31 cellular contexts compared by ENCODE assay signal in the genomic region with DNA sequence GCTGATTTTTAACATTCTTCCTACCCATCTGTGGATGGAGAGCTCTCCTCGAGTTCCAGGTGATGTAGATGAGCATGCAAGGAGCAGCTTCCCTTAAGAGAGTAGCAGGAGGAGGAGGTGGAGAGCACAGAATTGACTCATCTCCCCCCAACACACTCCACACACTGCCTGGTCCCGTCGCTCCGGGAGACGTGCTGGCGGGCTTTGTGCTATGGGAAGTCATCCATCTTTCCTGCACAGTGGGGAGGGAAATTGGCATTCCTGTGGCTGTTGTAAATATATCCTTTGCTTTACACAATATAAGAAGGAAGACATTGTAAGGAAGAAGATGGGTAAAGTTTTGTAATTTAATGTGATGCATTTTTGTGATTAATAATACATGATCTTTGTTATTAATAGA.
DNase-seq lines count a peak whose midpoint lies in the region; TF ChIP-seq lines count a peak whose summit lies in the region.
"Had no signal": no experiment of that assay in that cellular context is flagged by ENCODE, and none has a peak within 500 bp of the region (broad histone marks: within the 10 kb centered on the region; RNA-seq: fewer than 3 reads in every experiment).

No MANE protein-coding gene starts in this region.

- H3K9me2 ChIP-seq in SK-N-SH = no peaks in the 10 kb centered on the region

- H3K36me3 ChIP-seq in SK-N-SH (replicated peaks in 1 of 2; ENCODE audit: control insufficient read depth in 1 of 2, insufficient read depth in 2 of 2, low read length in 1 of 2) (no peaks in the 10 kb centered on the region), mammary epithelial cell (ENCODE audit: insufficient read depth, low read length) (no peaks in the 10 kb centered on the region)
- H3K36me3 ChIP-seq: esophagus squamous epithelium, tibial nerve had no signal

- no peaks in the 10 kb centered on the region for H4K20me1 ChIP-seq in SK-N-SH (ENCODE audit: insufficient read depth)
- H4K20me1 ChIP-seq in mammary epithelial cell (ENCODE audit: insufficient read depth, low read length) = no peaks in the 10 kb centered on the region

- no peaks in the 10 kb centered on the region for H3K27me3 Mint-ChIP-seq in nephron (ENCODE audit: low read depth)

- TF ChIP-seq CTCF in nephron (IDR thresholded peaks at IDR 0.05; ENCODE audit: unreplicated experiment in 3 of 3) (no peak), SK-N-SH (IDR thresholded peaks at IDR 0.05) (no peak), mammary epithelial cell (conservative IDR thresholded peaks at IDR 0.05 in 1 of 2, IDR thresholded peaks at IDR 0.05 in 1 of 2; ENCODE audit: extremely low read depth in 1 of 2, insufficient read depth in 1 of 2, low read depth in 1 of 2, low read length in 2 of 2) (no peak)

- H3K27me3 ChIP-seq in SK-N-SH (ENCODE audit: insufficient read depth) (no peaks in the 10 kb centered on the region), mammary epithelial cell (ENCODE audit: insufficient read depth, low read length) (peaks cover 3% of the 10 kb centered on the region)
- H3K27me3 ChIP-seq: tibial nerve had no signal

- peaks cover 8% of the 10 kb centered on the region for H3K9me3 Mint-ChIP-seq in nephron
- H3K9me3 Mint-ChIP-seq: IgD-negative memory B cell; neural crest cell; stimulated activated naive CD8-positive, alpha-beta T cell treated with anti-CD3 and anti-CD28 coated beads, Interleukin-15, Interleukin-2, amounts not matched to agents 100 ng/mL and 50 ng/mL, for 24 hours had no signal

- H3K4me1 Mint-ChIP-seq in nephron = peaks cover 55% of the 10 kb centered on the region
- H3K4me1 Mint-ChIP-seq: B cell, IgD-negative memory B cell had no signal

- POLR2A ChIA-PET in SK-N-SH (lab: Yijun Ruan, JAX) = no interaction called here

- no TSS peak for BruUV-seq in mammary epithelial cell (replicated peaks; lab: Mats Ljungman, UMichigan)

- no peak overlapping the region for H3K4me2 ChIP-seq in SK-N-SH
- H3K4me2 ChIP-seq in mammary epithelial cell (ENCODE audit: insufficient read depth, low read depth, low read length) = no peak overlapping the region
- H3K4me2 ChIP-seq: smooth muscle cell had no signal

- H3K4me3 ChIP-seq in SK-N-SH (ENCODE audit: low read depth in 2 of 2, low read length in 1 of 2) (no peak overlapping the region), mammary epithelial cell (replicated peaks in 1 of 3; ENCODE audit: insufficient read depth in 1 of 3, low read depth in 2 of 3, low read length in 3 of 3) (no peak overlapping the region)
- H3K4me3 ChIP-seq: esophagus squamous epithelium, psoas muscle, smooth muscle cell, tibial nerve had no signal

- DNase-seq in AG20443 (ENCODE audit: low spot score) (peak; percentile 70), HT1080 (ENCODE audit: low read depth) (peak; percentile 60), cerebellum (ENCODE audit: low spot score) (peak; percentile 33), SK-N-SH (no peak), mammary epithelial cell (no peak), SKM-1 (lab: John Stamatoyannopoulos, UW; ENCODE audit: unreplicated experiment) (no peak)
- DNase-seq in activated naive CD4-positive, alpha-beta T cell treated with Interleukin-2 at 50 U/mL for 16 hours = no peak
- DNase-seq: activated CD4-positive, CD25-positive, alpha-beta regulatory T cell; activated CD8-positive, alpha-beta T cell treated with anti-CD3 and anti-CD28 coated beads for 36 hours; activated naive CD4-positive, alpha-beta T cell; activated T-cell treated with anti-CD3 and anti-CD28 coated beads, Interleukin-2, amount 50 U/mL, for 1 hour; COR-L47; DND-41; effector CD8-positive, alpha-beta T cell; esophagus squamous epithelium; HFFc6; left colon; midbrain; NCI-H1694 treated with DMSO at 0.1 percent for 48 hours; NCI-H345; stimulated activated CD4-positive, alpha-beta T cell treated with anti-CD3 and anti-CD28 coated beads, Interleukin-2, amount 100 ng/mL, for 48 hours; T-helper 2 cell had no signal

- intact Hi-C loops in mammary epithelial cell (cut with micrococcal nuclease) = no loop called here

- H3K27ac ChIP-seq in SK-N-SH (ENCODE audit: low read depth in 2 of 2, low read length in 1 of 2) (no peak overlapping the region), mammary epithelial cell (ENCODE audit: insufficient read depth, low read depth, low read length) (no peak overlapping the region)
- H3K27ac ChIP-seq: esophagus squamous epithelium, HL-60, psoas muscle, tibial nerve had no signal

- H3K4me1 ChIP-seq in SK-N-SH (ENCODE audit: control insufficient read depth in 1 of 2, insufficient read depth in 2 of 2, low read depth in 1 of 2, low read length in 1 of 2) (no peaks in the 10 kb centered on the region; a peak in 1 of 4 replicates), mammary epithelial cell (ENCODE audit: insufficient read depth, low read length) (no peaks in the 10 kb centered on the region)
- H3K4me1 ChIP-seq: esophagus squamous epithelium, tibial nerve had no signal

- H2AFZ ChIP-seq in SK-N-SH (ENCODE audit: low read depth) (no peak overlapping the region), mammary epithelial cell (ENCODE audit: low read depth, low read length) (no peak overlapping the region)

- dilution Hi-C loops in mammary epithelial cell (cut with HindIII; ENCODE audit: low sequenced_read_pairs) = no loop called here

- in situ Hi-C loops in mammary epithelial cell (cut with MboI; ENCODE audit: low sequenced_read_pairs in 2 of 2) = no loop called here

- no peak for TF ChIP-seq EP300 in SK-N-SH (IDR thresholded peaks at IDR 0.05; ENCODE audit: borderline replicate concordance in 1 of 2, low read depth in 1 of 2, low read length in 1 of 2)

- CTCF ChIA-PET in SK-N-SH (lab: Yijun Ruan, JAX) (no interaction called here), mammary epithelial cell (lab: Charles Lee; ENCODE audit: low non-redundant PET) (no interaction called here)

- H3F3A ChIP-seq in SK-N-SH (replicated peaks; ENCODE audit: insufficient read depth) = no peaks in the 10 kb centered on the region

- H3K36me3 Mint-ChIP-seq in nephron (ENCODE audit: low read depth) = no peaks in the 10 kb centered on the region

- peak overlapping the region in 1 of 3 experiments; percentile 34 for H3K4me3 Mint-ChIP-seq in nephron
- H3K4me3 Mint-ChIP-seq: activated CD8-positive, alpha-beta T cell treated with anti-CD3 and anti-CD28 coated beads for 36 hours; B cell; HFFc6; IgD-negative memory B cell; neural crest cell; stimulated activated naive CD8-positive, alpha-beta T cell treated with anti-CD3 and anti-CD28 coated beads, Interleukin-15, Interleukin-2, amounts not matched to agents 100 ng/mL and 50 ng/mL, for 24 hours had no signal

- no peak overlapping the region for H3K9ac ChIP-seq in SK-N-SH
- H3K9ac ChIP-seq in mammary epithelial cell (ENCODE audit: insufficient read depth, low read length) = no peak overlapping the region

- H3K27ac Mint-ChIP-seq in nephron = peak overlapping the region; percentile 11 to 89 (median 72)
- H3K27ac Mint-ChIP-seq: activated CD8-positive, alpha-beta T cell treated with anti-CD3 and anti-CD28 coated beads for 36 hours; B cell; HFFc6; IgD-negative memory B cell; stimulated activated naive CD8-positive, alpha-beta T cell treated with anti-CD3 and anti-CD28 coated beads, Interleukin-15, Interleukin-2, amounts not matched to agents 100 ng/mL and 50 ng/mL, for 24 hours had no signal

- H3K9me3 ChIP-seq in SK-N-SH (no peaks in the 10 kb centered on the region), mammary epithelial cell (replicated peaks; ENCODE audit: insufficient read depth, low read length) (no peaks in the 10 kb centered on the region)
- H3K9me3 ChIP-seq: esophagus squamous epithelium, psoas muscle, tibial nerve had no signal

- H3K79me2 ChIP-seq in SK-N-SH (ENCODE audit: insufficient read depth) = no peaks in the 10 kb centered on the region
- H3K79me2 ChIP-seq in mammary epithelial cell (ENCODE audit: insufficient read depth, low read length) = no peaks in the 10 kb centered on the region

- TF ChIP-seq RAD21 in SK-N-SH (IDR thresholded peaks at IDR 0.05; ENCODE audit: low read length) = no peak

- WGBS in SK-N-SH (ENCODE audit: low lambda C conversion rate) = 58% methylated on average over 6 of the region's 6 CpGs
- WGBS in mammary epithelial cell (ENCODE audit: low coverage, missing lambda C conversion rate) = 43% methylated on average over 6 of the region's 6 CpGs

TF ChIP-seq in SK-N-SH, 30 proteins besides CTCF, POLR2A, EP300 and RAD21:
- TF ChIP-seq, protein P1, sequence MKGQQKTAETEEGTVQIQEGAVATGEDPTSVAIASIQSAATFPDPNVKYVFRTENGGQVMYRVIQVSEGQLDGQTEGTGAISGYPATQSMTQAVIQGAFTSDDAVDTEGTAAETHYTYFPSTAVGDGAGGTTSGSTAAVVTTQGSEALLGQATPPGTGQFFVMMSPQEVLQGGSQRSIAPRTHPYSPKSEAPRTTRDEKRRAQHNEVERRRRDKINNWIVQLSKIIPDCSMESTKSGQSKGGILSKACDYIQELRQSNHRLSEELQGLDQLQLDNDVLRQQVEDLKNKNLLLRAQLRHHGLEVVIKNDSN (IDR thresholded peaks at IDR 0.05; ENCODE audit: borderline replicate concordance, low read depth) = no peak

Comparison
In these comparisons a context has a peak if more than half of its experiments do, and no peak if none do; other contexts are left out.
1. DNase-seq: peak in AG20443 (single experiment), HT1080 (single experiment) and cerebellum (single experiment); none in SK-N-SH (single experiment), activated naive CD4-positive, alpha-beta T cell treated with Interleukin-2 at 50 U/mL for 16 hours (single experiment), mammary epithelial cell (single experiment) and SKM-1 (single experiment).